In the genomic region with DNA sequence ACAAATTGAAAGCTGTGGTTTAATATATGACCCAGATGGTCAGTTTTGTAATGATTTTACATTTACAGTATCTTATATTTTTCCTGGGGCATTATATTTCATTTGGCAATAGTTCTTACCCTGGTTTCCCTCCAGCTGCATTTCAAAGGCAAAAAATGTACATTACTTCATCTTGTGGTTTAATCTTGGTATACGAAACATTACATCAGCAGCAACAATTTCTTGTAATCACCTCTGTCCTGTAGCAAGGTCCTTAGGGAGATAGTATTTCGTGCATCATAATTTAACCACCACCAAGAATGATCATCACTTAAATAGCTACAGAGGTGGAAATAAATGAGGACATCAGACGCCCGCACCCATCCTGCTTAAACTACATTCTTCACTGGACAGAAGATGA, we compare ENCODE assay signal across 20 cellular contexts. TPM values are rescaled to one million over a fixed set of nuclear protein-coding genes. Genes with fewer than 3 reads are reported as not detected.
A peak's percentile ranks its signal among the peaks of the same experiment; 100 is the strongest.
DNase-seq lines count a peak whose midpoint lies in the region; TF ChIP-seq lines count a peak whose summit lies in the region.
"Had no signal": no experiment of that assay in that cellular context is flagged by ENCODE, and none has a peak within 500 bp of the region (broad histone marks: within the 10 kb centered on the region; RNA-seq: fewer than 3 reads in every experiment).

No MANE protein-coding gene starts in this region.

- H3K9me3 ChIP-seq in SK-N-MC (ENCODE audit: low read depth, low read length) (no peaks in the 10 kb centered on the region), spleen (peaks cover 0 to 8% (median 0%) of the 10 kb centered on the region in 8 donors)
- H3K9me3 ChIP-seq: testis had no signal

- DNase-seq in HT1080 (ENCODE audit: low read depth), result peak; percentile 63
- peak; percentile 14 for DNase-seq in SK-N-MC (ENCODE audit: low read depth, low spot score)
- no peak for DNase-seq in epithelial cell of prostate (ENCODE audit: low read depth, low spot score)
- DNase-seq in skeletal muscle cell (ENCODE audit: low read depth), result peak; percentile 67
- DNase-seq in spleen, result no peak
- no peak for DNase-seq in Ammon's horn (ENCODE audit: low spot score)
- no peak for DNase-seq in NCI-H345 treated with DMSO at 0.1 percent for 48 hours (lab: John Stamatoyannopoulos, UW; ENCODE audit: unreplicated experiment)
- DNase-seq: activated CD4-positive, CD25-positive, alpha-beta regulatory T cell; activated CD8-positive, alpha-beta memory T cell treated with anti-CD3 and anti-CD28 coated beads for 24 hours; cortex of kidney; DMS53; H9; islet precursor cell; KBM-7; NCI-H345; psoas muscle; SHP77 treated with DMSO at 0.1 percent for 48 hours; stimulated activated CD4-positive, alpha-beta T cell treated with anti-CD3 and anti-CD28 coated beads, Interleukin-12 subunit alpha, Interleukin-12 subunit beta, amount 100 ng/mL, for 4 hours; testis had no signal

- no peak for TF ChIP-seq POLR2A in spleen (IDR thresholded peaks at IDR 0.05)

- H3K36me3 ChIP-seq in SK-N-MC (ENCODE audit: insufficient read depth, low read length), result no peaks in the 10 kb centered on the region
- H3K36me3 ChIP-seq in spleen, result no peaks in the 10 kb centered on the region

- 70 to 87% (median 76%) methylated on average over 4 of the region's 4 CpGs for WGBS in spleen, 5 donors

- H3K9ac ChIP-seq in SK-N-MC (ENCODE audit: insufficient read length), result peak overlapping the region; percentile 20

- peaks cover 0 to 5% (median 0%) of the 10 kb centered on the region in 7 donors for H3K27me3 ChIP-seq in spleen (replicated peaks in 1 of 7)
- H3K27me3 ChIP-seq: testis had no signal

- H3K27ac ChIP-seq in SK-N-MC, result peak overlapping the region; percentile 85
- peak overlapping the region; percentile 28 for H3K27ac ChIP-seq in epithelial cell of prostate
- no peak overlapping the region for H3K27ac ChIP-seq in spleen
- H3K27ac ChIP-seq: psoas muscle, testis had no signal

- H3K4me3 ChIP-seq in SK-N-MC (peak overlapping the region; percentile 49), skeletal muscle cell (ENCODE audit: low read depth, low read length) (no peak overlapping the region), spleen (no peak overlapping the region)
- H3K4me3 ChIP-seq: psoas muscle, testis had no signal

- intact Hi-C loops in spleen (cut with DNase I; ENCODE audit: low total_unique reads), result no loop called here

- TF ChIP-seq CTCF in spleen (IDR thresholded peaks at IDR 0.05 in 8 of 11, conservative IDR thresholded peaks at IDR 0.05 in 3 of 11), result no peak

- no peaks in the 10 kb centered on the region for H3K4me1 ChIP-seq in spleen
- H3K4me1 ChIP-seq: psoas muscle, testis had no signal

RNA-seq across cellular contexts. Expression of a gene that starts 48.8 kb away (rescaled TPM):
- total RNA-seq in HT1080 (2014; rRNA removed; shearing (Covaris generic)), result 0.50 and 0.71 TPM in 2 replicates
- 0.98 and 1.2 TPM in 2 replicates for polyA plus RNA-seq in HT1080 (2015; cell fraction: cytosol; rRNA removed)
- polyA plus RNA-seq in HT1080 (2015; cell fraction: nucleus; rRNA removed), result 3.0 and 4.0 TPM in 2 replicates
- under 1 TPM in 1 of 7 donors, not detected in 6; 0.20 TPM for total RNA-seq in spleen
- polyA plus RNA-seq in spleen, result under 1 TPM in 2 of 3 donors, not detected in 1; 0.02 to 0.09 TPM
- total RNA-seq: T-helper 2 cell treated with Interferon-gamma antibody and Interleukin-4, amounts not matched to agents 100 ng/mL and 5 ng/mL, for 36 hours had no signal

Comparison
In these comparisons a context has a peak if more than half of its experiments do, and no peak if none do; other contexts are left out.
1. DNase-seq: peak in HT1080 (single experiment), SK-N-MC (single experiment) and skeletal muscle cell (single experiment); none in epithelial cell of prostate (single experiment), spleen (single experiment), Ammon's horn (single experiment) and NCI-H345 treated with DMSO at 0.1 percent for 48 hours (single experiment).
2. H3K27ac ChIP-seq: peak in SK-N-MC (single experiment) and epithelial cell of prostate (single experiment); none in spleen (0 of 8).